8 cellular contexts compared by ENCODE assay signal in the genomic region with DNA sequence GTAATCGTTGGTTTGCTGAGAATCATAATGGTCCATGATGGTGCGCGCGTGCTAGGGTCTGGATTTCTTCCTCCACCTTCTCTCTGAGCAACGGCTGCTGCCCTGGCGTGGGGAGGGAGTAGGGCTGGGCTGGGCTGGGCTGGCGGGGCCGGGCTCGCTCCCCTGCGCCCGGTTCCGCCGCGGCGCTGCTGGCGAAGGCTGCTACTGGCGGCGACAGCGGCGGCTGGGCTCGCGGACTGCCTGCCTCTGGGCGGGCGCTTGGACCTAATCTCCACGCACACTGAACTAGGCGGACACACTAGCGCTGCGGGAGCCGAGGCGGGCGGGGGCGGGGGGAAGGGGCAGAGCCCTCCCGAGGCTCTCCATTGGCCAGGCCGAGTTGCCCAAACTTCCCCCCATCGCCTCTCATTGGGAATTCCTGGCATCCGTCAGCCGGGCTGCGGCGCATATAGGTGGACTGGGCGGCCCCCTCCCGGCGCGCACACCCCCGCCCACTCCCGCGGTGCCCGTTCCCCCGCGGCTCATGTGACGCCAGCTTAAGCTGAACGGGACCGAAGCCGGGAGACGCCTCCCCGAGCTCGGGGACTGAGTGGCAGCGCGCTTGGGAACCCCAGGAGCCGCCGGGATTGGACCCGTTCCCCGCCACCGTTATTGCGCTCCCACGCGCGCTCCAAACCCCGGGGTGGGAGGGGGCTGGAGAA. TPM values are rescaled to one million over a fixed set of nuclear protein-coding genes. Genes with fewer than 3 reads are reported as not detected.
DNase-seq lines count a peak whose midpoint lies in the region; ATAC-seq, FAIRE-seq and TF ChIP-seq lines count a peak whose summit lies in the region.

A gene (minus strand): TSS at position 282 of the 701 bp plus-strand sequence. CDS start 246 bp downstream, at position 36.

- H3K27me3 Mint-ChIP-seq in activated CD4-positive, alpha-beta memory T cell treated with anti-CD3 and anti-CD28 coated beads for 36 hours, result peaks cover 4% of the 10 kb centered on the region

- peaks cover 27% of the 10 kb centered on the region for H3K4me1 Mint-ChIP-seq in activated CD4-positive, alpha-beta memory T cell treated with anti-CD3 and anti-CD28 coated beads for 36 hours (ENCODE audit: low read depth)

- peaks cover 6% of the 10 kb centered on the region for H3K36me3 Mint-ChIP-seq in activated CD4-positive, alpha-beta memory T cell treated with anti-CD3 and anti-CD28 coated beads for 36 hours

- CTCF ChIA-PET in activated CD4-positive, alpha-beta memory T cell treated with anti-CD3 and anti-CD28 coated beads for 36 hours (lab: Charles Lee), result interaction anchor here (1.6 kb wide), 1 partner anchor 68 kb away, joined by 7 read pairs; no protein-coding TSS in a partner anchor

- ATAC-seq in HG03354 (IDR thresholded peaks at IDR 0.05; ENCODE audit: poor library complexity, severe bottlenecking, unreplicated experiment) (peak; percentile 46), HG03378 (IDR thresholded peaks at IDR 0.05; ENCODE audit: unreplicated experiment) (no peak)

- no peak for FAIRE-seq in D721Med (lab: Jason Lieb, UNC)

- H3K4me3 Mint-ChIP-seq in activated CD4-positive, alpha-beta memory T cell treated with anti-CD3 and anti-CD28 coated beads for 36 hours, result peak within 1 kb of the TSS; percentile 84

- H3K9me3 Mint-ChIP-seq in activated CD4-positive, alpha-beta memory T cell treated with anti-CD3 and anti-CD28 coated beads for 36 hours, result peaks cover 3% of the 10 kb centered on the region

- H3K27ac Mint-ChIP-seq in activated CD4-positive, alpha-beta memory T cell treated with anti-CD3 and anti-CD28 coated beads for 36 hours, result peak within 1 kb of the TSS; percentile 78

- no peak for TF ChIP-seq CTCF in D721Med (IDR thresholded peaks at IDR 0.05; ENCODE audit: insufficient read depth, missing control alignments)

- intact Hi-C loops in activated CD4-positive, alpha-beta memory T cell treated with anti-CD3 and anti-CD28 coated beads for 36 hours (cut with micrococcal nuclease), result loop anchor here (2.0 to 5.0 kb wide), 2 partner anchors 68 to 123 kb away; no protein-coding TSS in a partner anchor

- POLR2A ChIA-PET in activated CD4-positive, alpha-beta memory T cell treated with anti-CD3 and anti-CD28 coated beads for 36 hours (lab: Charles Lee), result no interaction called here

- DNase-seq in D721Med (ENCODE audit: insufficient read length, low spot score) (peak; percentile 91), NCI-H748 (lab: John Stamatoyannopoulos, UW; ENCODE audit: unreplicated experiment) (peak; percentile 97), dermis blood vessel endothelial cell (peak; percentile 98), left kidney (ENCODE audit: low read depth, low spot score) (peak; percentile 98)
- DNase-seq in activated CD4-positive, alpha-beta memory T cell treated with anti-CD3 and anti-CD28 coated beads for 36 hours, result peak; percentile 85
- peak; percentile 43 to 61 for DNase-seq in stimulated activated CD4-positive, alpha-beta T cell treated with anti-CD3 and anti-CD28 coated beads, Interleukin-1b, Interleukin-23, amount 100 ng/mL, for 4 hours (ENCODE audit: low read depth in 2 of 2)

RNA-seq across cellular contexts. Expression of the gene that starts here (rescaled TPM):
- total RNA-seq in activated CD4-positive, alpha-beta memory T cell treated with anti-CD3 and anti-CD28 coated beads for 36 hours, result 10 to 100 TPM; 70.6 to 72.2 TPM
- total RNA-seq in dermis blood vessel endothelial cell, result 233 and 441 TPM in 2 replicates
